Comparison of ENCODE assay signal across 1 cellular context in the genomic region with DNA sequence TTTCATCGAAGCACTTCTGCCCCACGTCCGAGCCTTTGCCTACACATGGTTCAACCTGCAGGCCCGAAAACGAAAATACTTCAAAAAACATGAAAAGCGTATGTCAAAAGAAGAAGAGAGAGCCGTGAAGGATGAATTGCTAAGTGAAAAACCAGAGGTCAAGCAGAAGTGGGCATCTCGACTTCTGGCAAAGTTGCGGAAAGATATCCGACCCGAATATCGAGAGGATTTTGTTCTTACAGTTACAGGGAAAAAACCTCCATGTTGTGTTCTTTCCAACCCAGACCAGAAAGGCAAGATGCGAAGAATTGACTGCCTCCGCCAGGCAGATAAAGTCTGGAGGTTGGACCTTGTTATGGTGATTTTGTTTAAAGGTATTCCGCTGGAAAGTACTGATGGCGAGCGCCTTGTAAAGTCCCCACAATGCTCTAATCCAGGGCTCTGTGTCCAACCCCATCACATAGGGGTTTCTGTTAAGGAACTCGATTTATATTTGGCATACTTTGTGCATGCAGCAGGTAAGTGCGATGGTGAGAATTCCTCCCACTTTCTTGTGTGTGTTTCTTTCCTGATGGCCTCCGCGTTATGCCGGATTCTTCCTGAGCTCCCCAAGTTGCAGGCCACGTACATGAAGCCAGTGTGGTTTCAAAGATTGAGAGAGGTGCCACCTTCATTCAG.
TF ChIP-seq lines count a peak whose summit lies in the region.

No MANE protein-coding gene starts in this region.

TF ChIP-seq in WTC11, 78 proteins besides CTCF, POLR2A, EP300 and RAD21 (continued from another document):
- TF ChIP-seq, protein P1, sequence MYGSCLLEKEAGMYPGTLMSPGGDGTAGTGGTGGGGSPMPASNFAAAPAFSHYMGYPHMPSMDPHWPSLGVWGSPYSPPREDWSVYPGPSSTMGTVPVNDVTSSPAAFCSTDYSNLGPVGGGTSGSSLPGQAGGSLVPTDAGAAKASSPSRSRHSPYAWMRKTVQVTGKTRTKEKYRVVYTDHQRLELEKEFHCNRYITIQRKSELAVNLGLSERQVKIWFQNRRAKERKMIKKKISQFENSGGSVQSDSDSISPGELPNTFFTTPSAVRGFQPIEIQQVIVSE (CRISPR knock-in tag; IDR thresholded peaks at IDR 0.05; ENCODE audit: borderline replicate concordance) = no peak
TF ChIP-seq in WTC11: peak in this region for 0.
